Comparison of ENCODE assay signal across 16 cellular contexts in genomic region chrX:154426916-154427792, GRCh38. TPM values are rescaled to one million over a fixed set of nuclear protein-coding genes. Genes with fewer than 3 reads are reported as not detected.
DNase-seq lines count a peak whose midpoint lies in the region; ATAC-seq and TF ChIP-seq lines count a peak whose summit lies in the region.
"Had no signal": no experiment of that assay in that cellular context is flagged by ENCODE, and none has a peak within 500 bp of the region (broad histone marks: within the 10 kb centered on the region; RNA-seq: fewer than 3 reads in every experiment).

No MANE protein-coding gene starts in this region.

- H2BK120ac ChIP-seq in mesendoderm (ENCODE audit: low read depth, low read length), result no peak overlapping the region

- H2BK15ac ChIP-seq in mesendoderm (replicated peaks; ENCODE audit: low read depth), result no peak overlapping the region

- H4K8ac ChIP-seq in mesendoderm (ENCODE audit: low read depth, low read length), result no peak overlapping the region

- TF ChIP-seq POLR2A in body of pancreas (IDR thresholded peaks at IDR 0.05) (no peak), spleen (IDR thresholded peaks at IDR 0.05) (no peak)

- H3K4me3 ChIP-seq in body of pancreas, result no peak overlapping the region
- H3K4me3 ChIP-seq in spleen, result peak overlapping the region in 3 of 8 donors; percentile 62 to 86 (median 76)
- no peak overlapping the region for H3K4me3 ChIP-seq in mesendoderm (ENCODE audit: low read length)

- H3K9me3 ChIP-seq in body of pancreas, result no peaks in the 10 kb centered on the region
- no peaks in the 10 kb centered on the region for H3K9me3 ChIP-seq in spleen
- H3K9me3 ChIP-seq: gastroesophageal sphincter, MG63, uterus had no signal

- WGBS in body of pancreas, 2 donors, result 71 to 75% methylated on average over 4 to 5 of the region's 14 CpGs
- 69 to 85% (median 81%) methylated on average over 12 to 14 of the region's 14 CpGs for WGBS in spleen, 5 donors
- no CpG with 5 or more reads among the region's 14 CpGs for WGBS in mesendoderm (ENCODE audit: extremely low coverage, insufficient coverage, low lambda C conversion rate)

- no peaks in the 10 kb centered on the region for H3K79me2 ChIP-seq in mesendoderm (ENCODE audit: control insufficient read depth, insufficient read depth, low read length)

- intact Hi-C loops in activated CD4-positive, alpha-beta T cell treated with anti-CD3 and anti-CD28 coated beads, Interleukin-2, amount 10 ng/mL, durations not matched to agents 24 days and 14 days (cut with micrococcal nuclease), result no loop called here
- intact Hi-C loops in body of pancreas (cut with DNase I) (no loop called here), spleen (cut with DNase I; ENCODE audit: low total_unique reads) (no loop called here)

- no peak overlapping the region for H3K27ac Mint-ChIP-seq in activated CD4-positive, alpha-beta T cell treated with anti-CD3 and anti-CD28 coated beads, Interleukin-2, amount 10 ng/mL, durations not matched to agents 24 days and 14 days

- H3K4me1 ChIP-seq in body of pancreas (peaks cover 14% of the 10 kb centered on the region), spleen (peaks cover 3 to 58% (median 24%) of the 10 kb centered on the region in 6 donors), mesendoderm (ENCODE audit: control insufficient read depth, low read depth, low read length) (no peaks in the 10 kb centered on the region)
- H3K4me1 ChIP-seq: uterus had no signal

- H2AK5ac ChIP-seq in mesendoderm (ENCODE audit: low read length), result no peak overlapping the region

- no peak overlapping the region for H3K4ac ChIP-seq in mesendoderm (ENCODE audit: low read depth, low read length)

- H3K4me3 Mint-ChIP-seq in activated CD4-positive, alpha-beta T cell treated with anti-CD3 and anti-CD28 coated beads, Interleukin-2, amount 10 ng/mL, durations not matched to agents 24 days and 14 days, result peak overlapping the region; percentile 84

- TF ChIP-seq CTCF in body of pancreas (IDR thresholded peaks at IDR 0.05) (no peak), spleen (IDR thresholded peaks at IDR 0.05 in 8 of 11, conservative IDR thresholded peaks at IDR 0.05 in 3 of 11) (no peak)

- H3K9me3 Mint-ChIP-seq in activated CD4-positive, alpha-beta T cell treated with anti-CD3 and anti-CD28 coated beads, Interleukin-2, amount 10 ng/mL, durations not matched to agents 24 days and 14 days, result no peaks in the 10 kb centered on the region

- H2BK5ac ChIP-seq in mesendoderm (ENCODE audit: low read length), result no peak overlapping the region

- H3K56ac ChIP-seq in mesendoderm (ENCODE audit: low read length), result no peak overlapping the region

- H3K27me3 Mint-ChIP-seq in activated CD4-positive, alpha-beta T cell treated with anti-CD3 and anti-CD28 coated beads, Interleukin-2, amount 10 ng/mL, durations not matched to agents 24 days and 14 days, result no peaks in the 10 kb centered on the region

- H3K79me1 ChIP-seq in mesendoderm (ENCODE audit: low read length), result no peaks in the 10 kb centered on the region

- peaks cover 25% of the 10 kb centered on the region for H3K4me1 Mint-ChIP-seq in activated CD4-positive, alpha-beta T cell treated with anti-CD3 and anti-CD28 coated beads, Interleukin-2, amount 10 ng/mL, durations not matched to agents 24 days and 14 days

- no peak overlapping the region for H3K18ac ChIP-seq in mesendoderm (ENCODE audit: low read length)

- H3K9ac ChIP-seq in mesendoderm (ENCODE audit: low read length), result no peak overlapping the region

- no peaks in the 10 kb centered on the region for H3K27me3 ChIP-seq in body of pancreas
- H3K27me3 ChIP-seq in spleen (replicated peaks in 1 of 7), result no peaks in the 10 kb centered on the region
- H3K27me3 ChIP-seq in mesendoderm (ENCODE audit: insufficient read depth, low read length, poor library complexity), result no peaks in the 10 kb centered on the region
- H3K27me3 ChIP-seq: brain microvascular endothelial cell, gastroesophageal sphincter, MG63, uterus had no signal

- ATAC-seq in body of pancreas, result no peak
- ATAC-seq: gastroesophageal sphincter had no signal

- DNase-seq in activated CD4-positive, alpha-beta T cell treated with anti-CD3 and anti-CD28 coated beads, Interleukin-2, amount 10 ng/mL, durations not matched to agents 24 days and 14 days, result no peak
- no peak for DNase-seq in activated CD4-positive, alpha-beta T cell treated with anti-CD3 and anti-CD28 coated beads, Interleukin-2, amount 50 U/mL, for 1 hour
- DNase-seq in NOMO-1 treated with DMSO at 0.1 percent for 48 hours (lab: John Stamatoyannopoulos, UW; ENCODE audit: unreplicated experiment) (peak; percentile 49), body of pancreas (no peak), spleen (no peak), activated gamma-delta T cell (lab: John Stamatoyannopoulos, UW) (no peak), pons (ENCODE audit: low spot score) (no peak), mesendoderm (no peak)
- DNase-seq: activated CD8-positive, alpha-beta memory T cell treated with anti-CD3 and anti-CD28 coated beads, Interleukin-2, amount 50 U/mL, for 4 hours; brain microvascular endothelial cell; kidney; MG63; NCI-H2227 treated with DMSO at 0.1 percent for 48 hours; small intestine; uterus had no signal

- peak overlapping the region in 3 of 4 donors; percentile 16 to 75 (median 44) for H3K27ac ChIP-seq in body of pancreas
- peak overlapping the region in 5 of 8 donors; percentile 32 to 94 (median 92) for H3K27ac ChIP-seq in spleen
- no peak overlapping the region for H3K27ac ChIP-seq in mesendoderm (ENCODE audit: low read depth, low read length)
- H3K27ac ChIP-seq: brain microvascular endothelial cell had no signal

- peaks cover 6% of the 10 kb centered on the region for H3K36me3 Mint-ChIP-seq in activated CD4-positive, alpha-beta T cell treated with anti-CD3 and anti-CD28 coated beads, Interleukin-2, amount 10 ng/mL, durations not matched to agents 24 days and 14 days (ENCODE audit: low read depth)

- H3K23ac ChIP-seq in mesendoderm (ENCODE audit: low read length), result no peak overlapping the region

- no peak overlapping the region for H4K5ac ChIP-seq in mesendoderm (ENCODE audit: low read length)

- H3K36me3 ChIP-seq in body of pancreas (replicated peaks in 1 of 2; ENCODE audit: insufficient read depth in 1 of 2, low read depth in 2 of 2), result no peaks in the 10 kb centered on the region
- peaks cover 0 to 7% (median 4%) of the 10 kb centered on the region in 6 donors for H3K36me3 ChIP-seq in spleen
- no peaks in the 10 kb centered on the region for H3K36me3 ChIP-seq in mesendoderm (ENCODE audit: control insufficient read depth, insufficient read depth, low read length)
- H3K36me3 ChIP-seq: MG63, uterus had no signal

- no peak overlapping the region for H3K4me2 ChIP-seq in mesendoderm (ENCODE audit: low read length)

RNA-seq across cellular contexts. Expression of gene ATP6AP1, which starts 1.3 kb away (rescaled TPM):
- total RNA-seq in activated CD4-positive, alpha-beta T cell treated with anti-CD3 and anti-CD28 coated beads, Interleukin-2, amount 10 ng/mL, durations not matched to agents 24 days and 14 days, result 43.5 and 43.6 TPM in 2 replicates
- total RNA-seq in body of pancreas (10 to 100 TPM; 49.8 to 51.4 TPM), spleen (100 to 1,000 TPM in 3 of 7 donors, 10 to 100 TPM in 4; 80.3 to 127 (median 99.9) TPM)
- 10 to 100 TPM; 34.2 to 62.3 (median 44.1) TPM for polyA plus RNA-seq in spleen
- polyA plus RNA-seq in mesendoderm (2013, experiment 1 of 2), result 31.3 TPM
- polyA plus RNA-seq in mesendoderm (2013, experiment 2 of 2), result 32.0 TPM

RNA-seq across cellular contexts. Expression of gene GDI1, which starts 9.8 kb away (rescaled TPM):
- 118 and 120 TPM in 2 replicates for total RNA-seq in activated CD4-positive, alpha-beta T cell treated with anti-CD3 and anti-CD28 coated beads, Interleukin-2, amount 10 ng/mL, durations not matched to agents 24 days and 14 days
- 10 to 100 TPM; 68.5 to 83.4 TPM for total RNA-seq in body of pancreas
- 100 to 1,000 TPM in 6 of 7 donors, 10 to 100 TPM in 1; 88.7 to 137 (median 111) TPM for total RNA-seq in spleen
- polyA plus RNA-seq in spleen, result 100 to 1,000 TPM in 2 of 3 donors, 10 to 100 TPM in 1; 56.2 to 125 (median 107) TPM
- polyA plus RNA-seq in mesendoderm (2013, experiment 1 of 2), result 65.9 TPM
- polyA plus RNA-seq in mesendoderm (2013, experiment 2 of 2), result 67.9 TPM

RNA-seq across cellular contexts. Expression of gene TAFAZZIN, which starts 15.8 kb away (rescaled TPM):
- total RNA-seq in activated CD4-positive, alpha-beta T cell treated with anti-CD3 and anti-CD28 coated beads, Interleukin-2, amount 10 ng/mL, durations not matched to agents 24 days and 14 days, result 65.5 and 66.0 TPM in 2 replicates
- total RNA-seq in body of pancreas, result 10 to 100 TPM; 42.0 to 97.6 TPM
- 100 to 1,000 TPM in 1 of 7 donors, 10 to 100 TPM in 6; 70.1 to 107 (median 76.3) TPM for total RNA-seq in spleen
- 100 to 1,000 TPM in 2 of 3 donors, 10 to 100 TPM in 1; 65.7 to 135 (median 115) TPM for polyA plus RNA-seq in spleen
- 10.0 TPM for polyA plus RNA-seq in mesendoderm (2013, experiment 1 of 2)
- 9.7 TPM for polyA plus RNA-seq in mesendoderm (2013, experiment 2 of 2)

RNA-seq across cellular contexts. Expression of gene FAM50A, which starts 16.8 kb away (rescaled TPM):
- 85.4 and 85.9 TPM in 2 replicates for total RNA-seq in activated CD4-positive, alpha-beta T cell treated with anti-CD3 and anti-CD28 coated beads, Interleukin-2, amount 10 ng/mL, durations not matched to agents 24 days and 14 days
- total RNA-seq in body of pancreas, result 10 to 100 TPM; 14.5 to 48.8 TPM
- total RNA-seq in spleen, result 10 to 100 TPM; 30.3 to 53.9 (median 45.5) TPM
- polyA plus RNA-seq in spleen, result 100 to 1,000 TPM in 1 of 3 donors, 10 to 100 TPM in 2; 65.7 to 123 (median 99.4) TPM
- 34.4 TPM for polyA plus RNA-seq in mesendoderm (2013, experiment 1 of 2)
- polyA plus RNA-seq in mesendoderm (2013, experiment 2 of 2), result 35.6 TPM

RNA-seq across cellular contexts. Expression of gene DNASE1L1, which starts 18.1 kb away (rescaled TPM):
- total RNA-seq in activated CD4-positive, alpha-beta T cell treated with anti-CD3 and anti-CD28 coated beads, Interleukin-2, amount 10 ng/mL, durations not matched to agents 24 days and 14 days, result 13.5 and 13.8 TPM in 2 replicates
- total RNA-seq in body of pancreas (10 to 100 TPM in 1 of 2 donors, 1 to 10 TPM in 1; 9.6 to 16.1 TPM), spleen (10 to 100 TPM; 25.9 to 54.5 (median 43.5) TPM)
- polyA plus RNA-seq in spleen, result 10 to 100 TPM; 18.1 to 26.5 (median 22.5) TPM
- 3.5 TPM for polyA plus RNA-seq in mesendoderm (2013, experiment 1 of 2)
- 3.4 TPM for polyA plus RNA-seq in mesendoderm (2013, experiment 2 of 2)
